In genomic region chr11:35151241-35151640, GRCh38 we compare ENCODE assay signal across 13 cellular contexts. TPM values are rescaled to one million over a fixed set of nuclear protein-coding genes. Genes with fewer than 3 reads are reported as not detected.
DNase-seq lines count a peak whose midpoint lies in the region; ATAC-seq and TF ChIP-seq lines count a peak whose summit lies in the region.
"Had no signal": no experiment of that assay in that cellular context is flagged by ENCODE, and none has a peak within 500 bp of the region (broad histone marks: within the 10 kb centered on the region; RNA-seq: fewer than 3 reads in every experiment).

No MANE protein-coding gene starts in this region.

- no peaks in the 10 kb centered on the region for H3K9me3 ChIP-seq in CD8-positive, alpha-beta memory T cell (ENCODE audit: low read length)
- H3K9me3 ChIP-seq in OCI-LY3 (ENCODE audit: insufficient read depth, low read length), result no peaks in the 10 kb centered on the region
- H3K9me3 ChIP-seq in psoas muscle, result no peaks in the 10 kb centered on the region

- peak in 2 of 3 donors; percentile 19 to 23 for ATAC-seq in natural killer cell
- ATAC-seq in GM21723 (IDR thresholded peaks at IDR 0.05; ENCODE audit: unreplicated experiment), result no peak
- no peak for ATAC-seq in psoas muscle
- ATAC-seq in GM21526 (IDR thresholded peaks at IDR 0.05; ENCODE audit: low FRiP score, unreplicated experiment), result no peak

- H2AFZ ChIP-seq in OCI-LY3 (ENCODE audit: low read depth, low read length), result no peak overlapping the region
- H2AFZ ChIP-seq: hepatocyte had no signal

- H3K27me3 ChIP-seq in CD8-positive, alpha-beta memory T cell (ENCODE audit: insufficient read depth, low read length, poor library complexity, severe bottlenecking), result no peaks in the 10 kb centered on the region
- H3K27me3 ChIP-seq in OCI-LY3 (ENCODE audit: low read depth, low read length), result no peaks in the 10 kb centered on the region
- H3K27me3 ChIP-seq in psoas muscle (ENCODE audit: insufficient read depth in 3 of 3, low read length in 2 of 3), result no peaks in the 10 kb centered on the region
- H3K27me3 ChIP-seq: hepatocyte had no signal

- H3K36me3 Mint-ChIP-seq in CD8-positive, alpha-beta memory T cell, result peaks cover 21 to 94% (median 43%) of the 10 kb centered on the region in 3 donors
- H3K36me3 Mint-ChIP-seq in chondrocyte (ENCODE audit: low read depth) (peaks cover 5% of the 10 kb centered on the region), natural killer cell (no peaks in the 10 kb centered on the region), mesothelial cell of epicardium (no peaks in the 10 kb centered on the region)

- 61 to 74% (median 67%) methylated on average over 1 of the region's 1 CpG for WGBS in psoas muscle, 3 donors

- TF ChIP-seq CTCF in OCI-LY3 (IDR thresholded peaks at IDR 0.05; ENCODE audit: low read depth, low read length) (no peak), chondrocyte (IDR thresholded peaks at IDR 0.05) (no peak), natural killer cell (IDR thresholded peaks at IDR 0.05) (no peak), psoas muscle (IDR thresholded peaks at IDR 0.05) (no peak), mesothelial cell of epicardium (IDR thresholded peaks at IDR 0.05; ENCODE audit: unreplicated experiment) (no peak)

- peak overlapping the region; percentile 50; the same call in 1 of the 2 replicates for H3K4me2 ChIP-seq in OCI-LY3 (ENCODE audit: low read length)
- H3K4me2 ChIP-seq: hepatocyte had no signal

- H3K4me3 ChIP-seq in CD8-positive, alpha-beta memory T cell (ENCODE audit: low read length), result no peak overlapping the region
- H3K4me3 ChIP-seq in OCI-LY3 (ENCODE audit: low read length), result no peak overlapping the region
- H3K4me3 ChIP-seq in psoas muscle, result no peak overlapping the region
- H3K4me3 ChIP-seq: coronary artery, hepatocyte had no signal

- peaks cover 100% of the 10 kb centered on the region for H3K79me2 ChIP-seq in OCI-LY3 (ENCODE audit: low read length)
- H3K79me2 ChIP-seq: hepatocyte had no signal

- POLR2A ChIA-PET in CD8-positive, alpha-beta memory T cell (lab: Charles Lee), result interaction anchor here (1.2 to 1.5 kb wide), 3 partner anchors 10 to 73 kb away, joined by 3 to 4 read pairs (median 3); no protein-coding TSS in a partner anchor

- peaks cover 0 to 3% (median 0%) of the 10 kb centered on the region in 5 donors for H3K9me3 Mint-ChIP-seq in CD8-positive, alpha-beta memory T cell
- H3K9me3 Mint-ChIP-seq in chondrocyte (ENCODE audit: low read depth) (no peaks in the 10 kb centered on the region), natural killer cell (no peaks in the 10 kb centered on the region), mesothelial cell of epicardium (no peaks in the 10 kb centered on the region)

- peaks cover 99% of the 10 kb centered on the region for H4K20me1 ChIP-seq in OCI-LY3 (ENCODE audit: insufficient read depth, low read length)

- intact Hi-C loops in natural killer cell (cut with micrococcal nuclease), result no loop called here
- intact Hi-C loops in psoas muscle (cut with DNase I), result no loop called here

- H3K27me3 Mint-ChIP-seq in CD8-positive, alpha-beta memory T cell, result peaks cover 0 to 4% of the 10 kb centered on the region in 2 donors
- H3K27me3 Mint-ChIP-seq in chondrocyte (ENCODE audit: low read depth) (no peaks in the 10 kb centered on the region), natural killer cell (ENCODE audit: low read depth in 2 of 2) (no peaks in the 10 kb centered on the region), mesothelial cell of epicardium (ENCODE audit: low read depth) (peaks cover 10% of the 10 kb centered on the region)

- no peak overlapping the region for H3K27ac ChIP-seq in CD8-positive, alpha-beta memory T cell (ENCODE audit: low read depth, low read length)
- peak overlapping the region; percentile 55 for H3K27ac ChIP-seq in OCI-LY3 (ENCODE audit: low read length)
- H3K27ac ChIP-seq in psoas muscle, result no peak overlapping the region
- H3K27ac ChIP-seq: hepatocyte had no signal

- H3K36me3 ChIP-seq in CD8-positive, alpha-beta memory T cell (ENCODE audit: insufficient read depth, low read length), result peaks cover 18% of the 10 kb centered on the region
- H3K36me3 ChIP-seq in OCI-LY3 (replicated peaks; ENCODE audit: low read depth, low read length) (peaks cover 94% of the 10 kb centered on the region), psoas muscle (ENCODE audit: insufficient read depth in 1 of 2, low read depth in 1 of 2) (peaks cover 0 to 2% of the 10 kb centered on the region in 2 donors)

- no peak for DNase-seq in CD8-positive, alpha-beta memory T cell
- DNase-seq in chondrocyte (ENCODE audit: low spot score) (no peak), natural killer cell (no peak), psoas muscle (no peak), mesothelial cell of epicardium (ENCODE audit: low spot score in 2 of 2, unreplicated experiment in 2 of 2) (no peak)
- DNase-seq: MM.1S; NCI-H524 treated with DMSO at 0.1 percent for 48 hours; stimulated activated CD4-positive, alpha-beta T cell treated with anti-CD3 and anti-CD28 coated beads, Interleukin-15, amount 100 ng/mL, for 24 hours had no signal

- H3K4me1 ChIP-seq in CD8-positive, alpha-beta memory T cell (ENCODE audit: insufficient read depth, low read length), result peaks cover 100% of the 10 kb centered on the region
- H3K4me1 ChIP-seq in OCI-LY3 (ENCODE audit: low read length), result peaks cover 99% of the 10 kb centered on the region
- no peaks in the 10 kb centered on the region for H3K4me1 ChIP-seq in psoas muscle

- H3K27ac Mint-ChIP-seq in CD8-positive, alpha-beta memory T cell, result peak overlapping the region; percentile 73 to 97 (median 86)
- peak overlapping the region; percentile 28 for H3K27ac Mint-ChIP-seq in chondrocyte (ENCODE audit: unreplicated experiment)
- H3K27ac Mint-ChIP-seq in natural killer cell, result peak overlapping the region; percentile 24 to 28
- no peak overlapping the region for H3K27ac Mint-ChIP-seq in mesothelial cell of epicardium

- H3K9ac ChIP-seq in OCI-LY3 (ENCODE audit: low read length), result no peak overlapping the region

- peak overlapping the region in 6 of 7 donors; percentile 14 to 68 (median 36) for H3K4me3 Mint-ChIP-seq in CD8-positive, alpha-beta memory T cell
- H3K4me3 Mint-ChIP-seq in chondrocyte (ENCODE audit: unreplicated experiment), result no peak overlapping the region
- no peak overlapping the region for H3K4me3 Mint-ChIP-seq in natural killer cell
- H3K4me3 Mint-ChIP-seq in mesothelial cell of epicardium, result no peak overlapping the region

- peaks cover 96 to 100% (median 99%) of the 10 kb centered on the region in 3 donors for H3K4me1 Mint-ChIP-seq in CD8-positive, alpha-beta memory T cell
- H3K4me1 Mint-ChIP-seq in chondrocyte (ENCODE audit: low read depth) (peaks cover 32% of the 10 kb centered on the region), natural killer cell (peaks cover 84 to 87% of the 10 kb centered on the region in 2 donors), mesothelial cell of epicardium (no peaks in the 10 kb centered on the region)

- CTCF ChIA-PET in CD8-positive, alpha-beta memory T cell (lab: Charles Lee), result interaction anchor here (1.2 to 2.7 kb wide), 3 partner anchors 9 to 13 kb away, joined by 3 to 7 read pairs (median 3); no protein-coding TSS in a partner anchor

RNA-seq across cellular contexts. Expression of gene CD44, which starts 12.3 kb away (rescaled TPM):
- total RNA-seq in CD8-positive, alpha-beta memory T cell, result 100 to 1,000 TPM; 510 to 534 TPM
- polyA plus RNA-seq in CD8-positive, alpha-beta memory T cell, result 338 TPM
- total RNA-seq in chondrocyte (176 to 179 TPM (median 177 TPM) in 3 replicates), natural killer cell (100 to 1,000 TPM; 354 to 638 (median 490) TPM), psoas muscle (10 to 100 TPM; 23.2 to 35.4 (median 25.5) TPM), mesothelial cell of epicardium (1.7 to 2.9 TPM (median 1.9 TPM) in 3 replicates)
- 1 to 10 TPM; 3.4 to 9.9 (median 9.8) TPM for polyA plus RNA-seq in psoas muscle

Comparison
In these comparisons a context has a peak if more than half of its experiments do, and no peak if none do; other contexts are left out.
1. H3K4me3 Mint-ChIP-seq: peak in CD8-positive, alpha-beta memory T cell (6 of 7); none in chondrocyte (single experiment), natural killer cell (single experiment) and mesothelial cell of epicardium (single experiment).
2. ATAC-seq: peak in natural killer cell (2 of 3); none in GM21723 (single experiment), psoas muscle (0 of 4) and GM21526 (single experiment).